Comparison of ENCODE assay signal across 7 cellular contexts in the genomic region with DNA sequence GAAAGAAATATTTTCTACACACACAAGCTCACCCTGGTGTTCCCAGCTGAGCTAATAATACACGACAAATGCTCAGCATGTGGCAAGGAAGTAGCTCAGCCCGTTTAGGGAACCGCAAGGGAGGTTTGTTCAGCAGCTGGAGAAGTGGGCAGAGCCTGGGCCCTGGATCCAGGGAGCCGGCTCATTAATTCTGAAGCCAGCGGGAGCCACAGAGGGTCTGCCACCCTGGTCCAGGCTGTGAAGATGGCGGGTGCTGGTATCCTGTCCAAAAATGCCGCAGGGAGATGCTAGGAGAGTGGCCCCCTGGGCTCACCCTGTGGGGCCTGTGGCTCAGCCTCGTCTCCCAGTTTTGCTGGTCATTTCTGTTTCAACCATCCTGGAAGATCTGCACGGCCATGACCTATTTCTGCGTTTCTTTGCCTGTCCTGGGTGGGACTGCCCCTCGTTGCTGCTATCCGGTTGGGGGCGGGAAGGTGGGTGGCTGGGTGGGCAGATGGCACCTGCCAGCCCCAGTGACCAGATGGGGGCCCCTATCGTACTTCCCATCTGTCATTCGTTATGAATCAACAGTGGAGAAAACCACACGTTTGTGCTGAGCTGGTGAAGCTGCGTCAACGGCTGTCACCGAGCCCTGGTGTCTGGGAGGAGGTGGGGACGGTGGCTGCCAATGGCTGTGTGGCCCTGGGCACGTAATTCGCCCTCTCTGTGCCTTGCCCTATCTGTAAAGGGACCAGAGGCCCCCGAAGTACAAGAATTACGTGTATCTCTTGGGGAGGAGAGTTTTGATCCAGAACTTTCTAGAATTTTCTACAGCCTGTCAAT. TPM values are rescaled to one million over a fixed set of nuclear protein-coding genes. Genes with fewer than 3 reads are reported as not detected.
DNase-seq lines count a peak whose midpoint lies in the region; ATAC-seq and TF ChIP-seq lines count a peak whose summit lies in the region.

No MANE protein-coding gene starts in this region.

- peak overlapping the region in 2 of 3 donors; percentile 5 to 24 for H3K27ac ChIP-seq in right lobe of liver

- no peak for TF ChIP-seq POLR2A in right lobe of liver (IDR thresholded peaks at IDR 0.05)

- H3K9me3 Mint-ChIP-seq in T-helper 1 cell treated with Interleukin-12 subunit alpha and Interleukin-12 subunit beta and Interleukin-4 antibody, amounts not matched to agents 30 μg/mL and 1 μg/mL, for 36 hours = no peaks in the 10 kb centered on the region

- 40% methylated on average over 7 of the region's 24 CpGs for WGBS in right lobe of liver (ENCODE audit: insufficient coverage, low coverage, low lambda C conversion rate, missing lambda C conversion rate)

- ATAC-seq in GM18907 (IDR thresholded peaks at IDR 0.05; ENCODE audit: unreplicated experiment) = peak; percentile 68
- peak; percentile 46 to 57 (median 52) for ATAC-seq in right lobe of liver
- ATAC-seq in GM21447 (IDR thresholded peaks at IDR 0.05; ENCODE audit: unreplicated experiment) = no peak

- peak overlapping the region; percentile 80 for H3K4me3 Mint-ChIP-seq in T-helper 1 cell treated with Interleukin-12 subunit alpha and Interleukin-12 subunit beta and Interleukin-4 antibody, amounts not matched to agents 30 μg/mL and 1 μg/mL, for 36 hours

- DNase-seq in Jurkat, Clone E6-1 (ENCODE audit: low read depth, low spot score) = peak; percentile 95
- peak; percentile 29 for DNase-seq in activated naive CD8-positive, alpha-beta T cell treated with anti-CD3 and anti-CD28 coated beads, Interleukin-2, amount 50 U/mL, for 16 hours (ENCODE audit: low read depth, low spot score)
- no peak for DNase-seq in right lobe of liver
- DNase-seq in stimulated activated CD8-positive, alpha-beta memory T cell treated with anti-CD3 and anti-CD28 coated beads, Interleukin-4, amount 100 ng/mL, for 48 hours = peak; percentile 90

- H3K4me1 ChIP-seq in right lobe of liver = no peaks in the 10 kb centered on the region

- H3K27me3 ChIP-seq in right lobe of liver = no peaks in the 10 kb centered on the region

- peaks cover 8% of the 10 kb centered on the region for H3K36me3 Mint-ChIP-seq in T-helper 1 cell treated with Interleukin-12 subunit alpha and Interleukin-12 subunit beta and Interleukin-4 antibody, amounts not matched to agents 30 μg/mL and 1 μg/mL, for 36 hours (ENCODE audit: low read depth)

- no peaks in the 10 kb centered on the region for H3K27me3 Mint-ChIP-seq in T-helper 1 cell treated with Interleukin-12 subunit alpha and Interleukin-12 subunit beta and Interleukin-4 antibody, amounts not matched to agents 30 μg/mL and 1 μg/mL, for 36 hours (ENCODE audit: low read depth)

- intact Hi-C loops in right lobe of liver (cut with DNase I) = no loop called here

- H3K9me3 ChIP-seq in right lobe of liver = no peaks in the 10 kb centered on the region

- H3K27ac Mint-ChIP-seq in T-helper 1 cell treated with Interleukin-12 subunit alpha and Interleukin-12 subunit beta and Interleukin-4 antibody, amounts not matched to agents 30 μg/mL and 1 μg/mL, for 36 hours = peak overlapping the region; percentile 98

- H3K36me3 ChIP-seq in right lobe of liver = no peaks in the 10 kb centered on the region

- H3K4me1 Mint-ChIP-seq in T-helper 1 cell treated with Interleukin-12 subunit alpha and Interleukin-12 subunit beta and Interleukin-4 antibody, amounts not matched to agents 30 μg/mL and 1 μg/mL, for 36 hours (ENCODE audit: low read depth) = peaks cover 31% of the 10 kb centered on the region

- peak overlapping the region; percentile 29 for H3K4me3 ChIP-seq in Jurkat, Clone E6-1 (ENCODE audit: low read length)
- H3K4me3 ChIP-seq in right lobe of liver = no peak overlapping the region

- TF ChIP-seq CTCF in right lobe of liver (IDR thresholded peaks at IDR 0.05) = no peak

RNA-seq across cellular contexts. Expression of a gene that starts 2.7 kb away (rescaled TPM):
- 53.0 TPM for polyA plus RNA-seq in Jurkat, Clone E6-1 (2012; ENCODE audit: insufficient read depth, insufficient read length)
- total RNA-seq in right lobe of liver = 1 to 10 TPM in 2 of 6 experiments, under 1 TPM in 4; 0.31 to 3.9 (median 0.83) TPM

RNA-seq across cellular contexts. Expression of a gene that starts 39.0 kb away (rescaled TPM):
- 1.2 TPM for polyA plus RNA-seq in Jurkat, Clone E6-1 (2012; ENCODE audit: insufficient read depth, insufficient read length)
- 10 to 100 TPM; 19.5 to 28.0 (median 22.4) TPM for total RNA-seq in right lobe of liver

RNA-seq across cellular contexts. Expression of a gene that starts 45.4 kb away (rescaled TPM):
- not detected for polyA plus RNA-seq in Jurkat, Clone E6-1 (2012; ENCODE audit: insufficient read depth, insufficient read length)
- 1 to 10 TPM in 3 of 6 experiments, under 1 TPM in 3; 0.53 to 2.2 (median 0.97) TPM for total RNA-seq in right lobe of liver

RNA-seq across cellular contexts. Expression of a gene that starts 52.5 kb away (rescaled TPM):
- 65.8 TPM for polyA plus RNA-seq in Jurkat, Clone E6-1 (2012; ENCODE audit: insufficient read depth, insufficient read length)
- total RNA-seq in right lobe of liver = 10 to 100 TPM; 32.0 to 59.9 (median 40.4) TPM

Comparison
In these comparisons a context has a peak if more than half of its experiments do, and no peak if none do; other contexts are left out.
1. DNase-seq: peak in Jurkat, Clone E6-1 (single experiment), activated naive CD8-positive, alpha-beta T cell treated with anti-CD3 and anti-CD28 coated beads, Interleukin-2, amount 50 U/mL, for 16 hours (single experiment) and stimulated activated CD8-positive, alpha-beta memory T cell treated with anti-CD3 and anti-CD28 coated beads, Interleukin-4, amount 100 ng/mL, for 48 hours (single experiment); none in right lobe of liver (0 of 3).